ENCODE assay signal across 8 cellular contexts in the genomic region with DNA sequence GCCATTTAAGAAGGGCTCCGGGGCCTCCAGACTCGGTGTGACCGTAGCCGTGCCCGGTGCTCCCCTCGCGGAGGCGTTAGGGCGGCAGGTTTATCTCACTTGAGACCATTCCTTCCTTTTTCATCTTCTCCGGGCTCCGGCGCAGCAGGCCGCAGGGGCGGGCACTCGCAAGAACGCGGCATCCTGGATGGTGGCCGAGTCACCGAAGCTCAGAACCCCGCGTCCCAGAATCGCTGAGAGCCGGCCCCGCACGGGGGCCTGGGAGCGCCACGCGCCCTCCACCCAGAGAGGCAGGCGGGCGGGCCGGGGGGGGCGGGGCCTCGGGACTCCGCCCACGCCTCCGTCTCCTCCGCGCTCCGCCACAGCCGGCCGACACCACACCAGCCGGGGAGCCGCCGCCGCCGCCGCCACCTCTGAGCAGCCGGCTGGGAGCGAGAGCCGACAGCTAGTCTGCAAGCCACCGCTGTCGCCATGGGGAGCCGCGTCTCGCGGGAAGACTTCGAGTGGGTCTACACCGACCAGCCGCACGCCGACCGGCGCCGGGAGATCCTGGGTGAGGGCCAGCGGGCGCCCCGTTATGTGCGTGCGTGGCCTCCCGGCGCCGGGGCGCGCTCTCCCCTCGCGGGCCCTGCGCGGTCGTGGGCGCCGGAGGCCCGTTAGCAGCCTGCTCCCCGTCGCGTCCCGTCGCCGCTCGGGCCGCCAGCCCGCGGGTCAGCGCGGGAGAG. TPM values are rescaled to one million over a fixed set of nuclear protein-coding genes. Genes with fewer than 3 reads are reported as not detected.
DNase-seq lines count a peak whose midpoint lies in the region; ATAC-seq and TF ChIP-seq lines count a peak whose summit lies in the region.

TSS of gene DEGS1 (plus strand) at position 375 of the 725 bp plus-strand sequence. CDS start at position 472, 97 bp downstream.

- H4K20me1 ChIP-seq in OCI-LY7 (ENCODE audit: insufficient read depth, low read length), result no peaks in the 10 kb centered on the region

- POLR2A ChIA-PET in OCI-LY7 (lab: Charles Lee), result interaction anchor here (0.6 to 2.3 kb wide), 18 partner anchors 10 to 211 kb away, joined by 3 to 9 read pairs (median 4); no protein-coding TSS in a partner anchor

- under 1% methylated on average over 94 of the region's 94 CpGs for WGBS in HUES64

- H3K9ac ChIP-seq in HUES64 (ENCODE audit: low read depth, low read length) (peak within 1 kb of the TSS; percentile 91), mucosa of stomach (ENCODE audit: low read length) (peak within 1 kb of the TSS; percentile 92)

- H3K4me2 ChIP-seq in OCI-LY7 (ENCODE audit: low read length), result peak within 1 kb of the TSS; percentile 66

- CTCF ChIA-PET in OCI-LY7 (lab: Charles Lee; ENCODE audit: unreplicated experiment), result no interaction called here

- intact Hi-C loops in OCI-LY7 (cut with micrococcal nuclease; ENCODE audit: unreplicated experiment), result loop anchor here (2.0 to 10.0 kb wide), 6 partner anchors 62 to 338 kb away; partner anchors contain the start of genes FBXO28, TP53BP2 and WDR26

- no peaks in the 10 kb centered on the region for H3K9me2 ChIP-seq in OCI-LY7 (ENCODE audit: insufficient read depth, low read length)

- peak; percentile 61 for ATAC-seq in GM21526 (IDR thresholded peaks at IDR 0.05; ENCODE audit: low FRiP score, unreplicated experiment)

- peak within 1 kb of the TSS; percentile 96 for H2AFZ ChIP-seq in OCI-LY7 (ENCODE audit: low read length)

- no peaks in the 10 kb centered on the region; the same call in 1 of the 2 replicates for H3K9me3 ChIP-seq in HUES64 (ENCODE audit: insufficient read depth, low read depth, low read length)
- peaks cover 7% of the 10 kb centered on the region; the same call in 1 of the 2 replicates for H3K9me3 ChIP-seq in OCI-LY7 (ENCODE audit: low read length)
- no peaks in the 10 kb centered on the region for H3K9me3 ChIP-seq in mucosa of stomach (ENCODE audit: control insufficient read depth, low read length)

- DNase-seq in DMS114 treated with DMSO at 0.1 percent for 48 hours (lab: John Stamatoyannopoulos, UW; ENCODE audit: unreplicated experiment) (peak; percentile 73), OCI-LY7 (ENCODE audit: low spot score) (peak; percentile 92), activated T-cell treated with anti-CD3 and anti-CD28 coated beads for 4 hours (peak; percentile 62), epithelial cell of proximal tubule (ENCODE audit: low read depth) (no peak)
- peak; percentile 53 to 65 for DNase-seq in stimulated activated CD8-positive, alpha-beta memory T cell treated with anti-CD3 and anti-CD28 coated beads, Interleukin-7, amount 100 ng/mL, for 1 hour (ENCODE audit: low read depth in 2 of 2)

- H3K27ac ChIP-seq in HUES64 (ENCODE audit: low read depth, low read length) (peak within 1 kb of the TSS; percentile 87), OCI-LY7 (ENCODE audit: low read depth, low read length, poor library complexity, severe bottlenecking) (peak within 1 kb of the TSS; percentile 96)

- H3K27me3 ChIP-seq in HUES64 (ENCODE audit: insufficient read depth, low read length) (no peaks in the 10 kb centered on the region), mucosa of stomach (ENCODE audit: control insufficient read depth, insufficient read depth, low read length) (no peaks in the 10 kb centered on the region)

- peaks cover 47% of the 10 kb centered on the region for H3K79me2 ChIP-seq in OCI-LY7 (ENCODE audit: insufficient read depth, low read depth, low read length)

- H3K4me3 ChIP-seq in HUES64 (ENCODE audit: low read length) (peak within 1 kb of the TSS; percentile 96), OCI-LY7 (ENCODE audit: low read depth, low read length, poor library complexity, severe bottlenecking) (peak within 1 kb of the TSS; percentile 75), epithelial cell of proximal tubule (ENCODE audit: low read depth, low read length) (peak within 1 kb of the TSS; percentile 93), mucosa of stomach (ENCODE audit: low read length) (peak within 1 kb of the TSS; percentile 63)

- no TSS peak for BruUV-seq in OCI-LY7 (replicated peaks; lab: Mats Ljungman, UMichigan)

- peaks cover 8% of the 10 kb centered on the region; the same call in 1 of the 2 replicates for H3K36me3 ChIP-seq in HUES64 (ENCODE audit: insufficient read depth, low read length)
- peaks cover 14% of the 10 kb centered on the region for H3K36me3 ChIP-seq in OCI-LY7 (ENCODE audit: insufficient read depth, low read length)
- H3K36me3 ChIP-seq in mucosa of stomach (ENCODE audit: control insufficient read depth, insufficient read depth, low read length), result no peaks in the 10 kb centered on the region

- TF ChIP-seq CTCF in OCI-LY7 (conservative IDR thresholded peaks at IDR 0.05; ENCODE audit: low read length) (no peak), epithelial cell of proximal tubule (conservative IDR thresholded peaks at IDR 0.05; ENCODE audit: low read depth, low read length) (no peak)

- H3K4me1 ChIP-seq in HUES64 (ENCODE audit: insufficient read depth, low read length) (0 out of 2 replicates have a peak, but pooled peaks cover 12% of the 10 kb centered on the region), OCI-LY7 (ENCODE audit: insufficient read depth, low read length, poor library complexity, severe bottlenecking) (peaks cover 41% of the 10 kb centered on the region), mucosa of stomach (ENCODE audit: control insufficient read depth, insufficient read depth, low read length) (peaks cover 5% of the 10 kb centered on the region)

RNA-seq across cellular contexts. Expression of gene DEGS1, which starts in this region (rescaled TPM):
- 43.6 TPM for polyA plus RNA-seq in HUES64 (2013, experiment 1 of 2)
- polyA plus RNA-seq in HUES64 (2013, experiment 2 of 2), result 44.3 TPM
- total RNA-seq in OCI-LY7 (2014; rRNA removed; shearing (Covaris generic)), result 28.7 and 34.8 TPM in 2 replicates
- total RNA-seq in OCI-LY7 (2022), result 44.4 and 53.2 TPM in 2 replicates
- 87.9 and 90.5 TPM in 2 replicates for total RNA-seq in epithelial cell of proximal tubule
